In the genomic region with DNA sequence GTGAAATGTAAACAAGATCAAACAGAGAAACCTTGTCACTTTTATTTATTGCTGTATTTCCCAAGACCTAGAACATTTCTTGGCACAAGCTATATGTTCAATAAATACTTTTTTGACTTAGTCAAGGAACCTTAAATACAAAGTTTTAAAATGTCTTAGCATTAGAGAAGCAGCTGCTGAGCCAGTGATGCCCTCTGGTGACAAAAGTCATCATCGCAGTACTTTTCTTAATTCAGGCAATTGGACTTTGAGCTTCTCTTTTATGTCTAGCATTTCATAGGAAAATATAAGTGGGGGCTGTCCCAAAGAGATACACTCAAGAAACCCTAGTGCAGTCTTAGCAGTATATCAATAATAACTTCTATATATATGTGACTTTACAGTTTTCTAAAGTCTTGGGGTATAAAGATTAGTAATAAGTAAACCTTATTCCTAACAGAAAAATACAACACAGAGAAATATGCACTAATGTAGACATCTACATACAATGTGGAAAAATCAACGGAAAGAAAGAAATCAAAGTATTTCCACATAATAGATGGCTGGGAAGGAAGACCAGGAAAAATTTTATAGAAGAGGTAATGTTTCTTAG, we compare ENCODE assay signal across 8 cellular contexts.
DNase-seq lines count a peak whose midpoint lies in the region; ATAC-seq and TF ChIP-seq lines count a peak whose summit lies in the region.

No MANE protein-coding gene starts in this region.

- H3K36me3 Mint-ChIP-seq in endodermal cell (ENCODE audit: low read depth): no peaks in the 10 kb centered on the region

- H3K27ac ChIP-seq in endodermal cell (ENCODE audit: low read depth, low read length) (no peak overlapping the region), psoas muscle (no peak overlapping the region), gastroesophageal sphincter (no peak overlapping the region)

- TF ChIP-seq CTCF in endodermal cell (conservative IDR thresholded peaks at IDR 0.05): peak; percentile 85
- peak; percentile 19 for TF ChIP-seq CTCF in psoas muscle (IDR thresholded peaks at IDR 0.05)
- peak in 1 of 4 experiments; percentile 34 for TF ChIP-seq CTCF in gastroesophageal sphincter (IDR thresholded peaks at IDR 0.05)

- H3K27ac Mint-ChIP-seq in endodermal cell: no peak overlapping the region

- H3K9ac ChIP-seq in endodermal cell (ENCODE audit: extremely low read depth, low read length, poor library complexity, severe bottlenecking): no peak overlapping the region

- no peaks in the 10 kb centered on the region for H3K4me1 Mint-ChIP-seq in endodermal cell

- H3K36me3 ChIP-seq in endodermal cell (ENCODE audit: control insufficient read depth, insufficient read depth, low read length) (no peaks in the 10 kb centered on the region), psoas muscle (ENCODE audit: insufficient read depth in 1 of 2, low read depth in 1 of 2) (no peaks in the 10 kb centered on the region), gastroesophageal sphincter (no peaks in the 10 kb centered on the region)

- H3K27me3 ChIP-seq in endodermal cell (ENCODE audit: control insufficient read depth, insufficient read depth, low read length, poor library complexity, severe bottlenecking) (no peaks in the 10 kb centered on the region), psoas muscle (ENCODE audit: insufficient read depth in 3 of 3, low read length in 2 of 3) (no peaks in the 10 kb centered on the region), gastroesophageal sphincter (no peaks in the 10 kb centered on the region)

- no peak for TF ChIP-seq POLR2A in gastroesophageal sphincter (IDR thresholded peaks at IDR 0.05)

- intact Hi-C loops in psoas muscle (cut with DNase I): no loop called here

- H3K4me1 ChIP-seq in endodermal cell (ENCODE audit: control insufficient read depth, insufficient read depth, low read length) (no peaks in the 10 kb centered on the region), psoas muscle (no peaks in the 10 kb centered on the region), gastroesophageal sphincter (no peaks in the 10 kb centered on the region)

- no peak for TF ChIP-seq EP300 in gastroesophageal sphincter (IDR thresholded peaks at IDR 0.05)

- DNase-seq in A172 (ENCODE audit: low spot score) (peak; percentile 39), UCSD-AML1 (lab: John Stamatoyannopoulos, UW; ENCODE audit: unreplicated experiment) (peak; percentile 7), endodermal cell (peak; percentile 52), psoas muscle (no peak)

- 42 to 80% methylated on average over 1 to 2 of the region's 2 CpGs for WGBS in endodermal cell (ENCODE audit: insufficient coverage in 1 of 2, insufficient read length in 1 of 2), 2 experiments
- 31 to 37% (median 37%) methylated on average over 2 of the region's 2 CpGs for WGBS in psoas muscle, 3 donors
- WGBS in gastroesophageal sphincter (ENCODE audit: low coverage in 1 of 2), 2 donors: 29 to 48% methylated on average over 2 of the region's 2 CpGs

- ATAC-seq in GM18517 (IDR thresholded peaks at IDR 0.05; ENCODE audit: unreplicated experiment): peak; percentile 79
- ATAC-seq in HG03354 (IDR thresholded peaks at IDR 0.05; ENCODE audit: poor library complexity, severe bottlenecking, unreplicated experiment): peak; percentile 70
- no peak for ATAC-seq in psoas muscle
- no peak for ATAC-seq in gastroesophageal sphincter
- no peak for ATAC-seq in GM18873 (IDR thresholded peaks at IDR 0.05; ENCODE audit: low FRiP score, unreplicated experiment)

- no peaks in the 10 kb centered on the region for H3K27me3 Mint-ChIP-seq in endodermal cell (ENCODE audit: insufficient read depth)

- no peak overlapping the region for H3K4me3 Mint-ChIP-seq in endodermal cell

- H3K9me3 Mint-ChIP-seq in endodermal cell: no peaks in the 10 kb centered on the region

- H3K9me3 ChIP-seq in endodermal cell (ENCODE audit: control insufficient read depth, low read length): no peaks in the 10 kb centered on the region
- no peaks in the 10 kb centered on the region for H3K9me3 ChIP-seq in psoas muscle
- no peaks in the 10 kb centered on the region for H3K9me3 ChIP-seq in gastroesophageal sphincter

- H3K4me3 ChIP-seq in endodermal cell (ENCODE audit: low read length) (no peak overlapping the region), psoas muscle (no peak overlapping the region), gastroesophageal sphincter (no peak overlapping the region)

Comparison
In these comparisons a context has a peak if more than half of its experiments do, and no peak if none do; other contexts are left out.
1. DNase-seq: peak in A172 (single experiment), UCSD-AML1 (single experiment) and endodermal cell (single experiment); none in psoas muscle (0 of 2).
2. ATAC-seq: peak in GM18517 (single experiment) and HG03354 (single experiment); none in psoas muscle (0 of 4), gastroesophageal sphincter (single experiment) and GM18873 (single experiment).